Comparison of ENCODE assay signal across 9 cellular contexts in the genomic region with DNA sequence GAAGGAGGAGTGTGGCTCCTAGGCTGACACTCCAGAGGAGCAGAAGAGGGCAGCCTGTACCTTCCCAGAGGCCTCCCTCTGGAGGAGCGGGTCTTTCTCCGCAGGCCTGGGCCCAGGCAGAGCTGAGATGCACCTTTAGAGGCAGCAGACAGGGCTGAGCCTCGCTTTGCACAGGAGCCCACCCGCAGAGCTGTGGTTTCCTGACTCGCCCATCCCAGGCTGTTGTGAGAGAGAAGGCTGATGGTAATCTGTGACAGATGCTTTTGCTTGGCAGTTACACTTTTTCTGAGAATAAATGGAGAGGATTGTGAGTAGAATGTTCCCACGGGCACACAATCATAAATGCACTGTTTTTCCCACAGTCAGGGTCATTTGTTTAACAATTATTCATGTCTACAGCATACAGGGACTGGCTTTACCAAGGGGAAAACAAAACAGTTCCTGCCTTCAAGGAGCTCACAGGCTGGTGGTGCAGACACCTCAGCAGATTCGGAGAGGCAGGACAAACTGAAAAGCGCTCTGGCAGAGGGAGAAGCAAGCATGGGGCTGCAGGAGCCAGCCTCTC. TPM values are rescaled to one million over a fixed set of nuclear protein-coding genes. Genes with fewer than 3 reads are reported as not detected.
A peak's percentile ranks its signal among the peaks of the same experiment; 100 is the strongest.
DNase-seq lines count a peak whose midpoint lies in the region; ATAC-seq and TF ChIP-seq lines count a peak whose summit lies in the region.
"Had no signal": no experiment of that assay in that cellular context is flagged by ENCODE, and none has a peak within 500 bp of the region (broad histone marks: within the 10 kb centered on the region; RNA-seq: fewer than 3 reads in every experiment).

No MANE protein-coding gene starts in this region.

- DNase-seq in left ventricle myocardium inferior: no peak
- no peak for DNase-seq in cardiac septum (ENCODE audit: low spot score)
- peak; percentile 82 to 84 for DNase-seq in Kasumi-1 (lab: John Stamatoyannopoulos, UW)
- peak; percentile 95 for DNase-seq in activated CD4-positive, alpha-beta T cell treated with anti-CD3 and anti-CD28 coated beads, Interleukin-2, amount 10 ng/mL, durations not matched to agents 24 days and 14 days
- no peak for DNase-seq in sciatic nerve (ENCODE audit: low spot score)

- no peaks in the 10 kb centered on the region for H3K27me3 Mint-ChIP-seq in activated CD4-positive, alpha-beta T cell treated with anti-CD3 and anti-CD28 coated beads, Interleukin-2, amount 10 ng/mL, durations not matched to agents 24 days and 14 days

- peaks cover 52% of the 10 kb centered on the region for H3K36me3 Mint-ChIP-seq in activated CD4-positive, alpha-beta T cell treated with anti-CD3 and anti-CD28 coated beads, Interleukin-2, amount 10 ng/mL, durations not matched to agents 24 days and 14 days (ENCODE audit: low read depth)

- no peak overlapping the region for H3K4me3 ChIP-seq in left ventricle myocardium inferior
- H3K4me3 ChIP-seq: cardiac muscle cell had no signal

- H3K27ac ChIP-seq in left ventricle myocardium inferior (replicated peaks) (peak overlapping the region; percentile 48), cingulate gyrus (ENCODE audit: low read depth, low read length) (peak overlapping the region; percentile 67)
- H3K27ac ChIP-seq: cardiac muscle cell had no signal

- no peaks in the 10 kb centered on the region for H3K9me3 Mint-ChIP-seq in activated CD4-positive, alpha-beta T cell treated with anti-CD3 and anti-CD28 coated beads, Interleukin-2, amount 10 ng/mL, durations not matched to agents 24 days and 14 days

- peaks cover 93% of the 10 kb centered on the region for H3K4me1 Mint-ChIP-seq in activated CD4-positive, alpha-beta T cell treated with anti-CD3 and anti-CD28 coated beads, Interleukin-2, amount 10 ng/mL, durations not matched to agents 24 days and 14 days

- intact Hi-C loops in left ventricle myocardium inferior (cut with micrococcal nuclease) (no loop called here), cardiac septum (cut with DNase I) (no loop called here), sciatic nerve (cut with DNase I) (no loop called here)
- intact Hi-C loops in activated CD4-positive, alpha-beta T cell treated with anti-CD3 and anti-CD28 coated beads, Interleukin-2, amount 10 ng/mL, durations not matched to agents 24 days and 14 days (cut with micrococcal nuclease): loop anchor here (1.0 kb wide), 2 partner anchors 14 to 25 kb away; a partner anchor contains a TSS

- no peak for TF ChIP-seq CTCF in left ventricle myocardium inferior (IDR thresholded peaks at IDR 0.05; ENCODE audit: borderline replicate concordance)

- H3K27me3 ChIP-seq in left ventricle myocardium inferior (ENCODE audit: low read depth): no peaks in the 10 kb centered on the region
- H3K27me3 ChIP-seq: cardiac muscle cell had no signal

- H3K9me3 ChIP-seq in left ventricle myocardium inferior (replicated peaks): no peaks in the 10 kb centered on the region

- peak overlapping the region; percentile 91 for H3K27ac Mint-ChIP-seq in activated CD4-positive, alpha-beta T cell treated with anti-CD3 and anti-CD28 coated beads, Interleukin-2, amount 10 ng/mL, durations not matched to agents 24 days and 14 days

- peak; percentile 71 for ATAC-seq in sciatic nerve
- ATAC-seq in GM19455 (IDR thresholded peaks at IDR 0.05; ENCODE audit: unreplicated experiment): no peak
- ATAC-seq in GM18511 (IDR thresholded peaks at IDR 0.05; ENCODE audit: unreplicated experiment): no peak

- no peaks in the 10 kb centered on the region for H3K36me3 ChIP-seq in left ventricle myocardium inferior
- H3K36me3 ChIP-seq: cardiac muscle cell had no signal

- H3K4me3 Mint-ChIP-seq in activated CD4-positive, alpha-beta T cell treated with anti-CD3 and anti-CD28 coated beads, Interleukin-2, amount 10 ng/mL, durations not matched to agents 24 days and 14 days: peak overlapping the region; percentile 79

- H3K4me1 ChIP-seq in left ventricle myocardium inferior: peaks cover 37% of the 10 kb centered on the region

RNA-seq across cellular contexts. Expression of a gene that starts 13.9 kb away (rescaled TPM):
- 39.7 TPM for total RNA-seq in left ventricle myocardium inferior
- 46.3 TPM for total RNA-seq in cardiac septum
- total RNA-seq in activated CD4-positive, alpha-beta T cell treated with anti-CD3 and anti-CD28 coated beads, Interleukin-2, amount 10 ng/mL, durations not matched to agents 24 days and 14 days: 268 and 285 TPM in 2 replicates
- 87.2 TPM for total RNA-seq in sciatic nerve

Comparison
In these comparisons a context has a peak if more than half of its experiments do, and no peak if none do; other contexts are left out.
1. DNase-seq: peak in Kasumi-1 (2 of 2) and activated CD4-positive, alpha-beta T cell treated with anti-CD3 and anti-CD28 coated beads, Interleukin-2, amount 10 ng/mL, durations not matched to agents 24 days and 14 days (single experiment); none in left ventricle myocardium inferior (single experiment), cardiac septum (single experiment) and sciatic nerve (single experiment).